8 cellular contexts compared by ENCODE assay signal in the genomic region with DNA sequence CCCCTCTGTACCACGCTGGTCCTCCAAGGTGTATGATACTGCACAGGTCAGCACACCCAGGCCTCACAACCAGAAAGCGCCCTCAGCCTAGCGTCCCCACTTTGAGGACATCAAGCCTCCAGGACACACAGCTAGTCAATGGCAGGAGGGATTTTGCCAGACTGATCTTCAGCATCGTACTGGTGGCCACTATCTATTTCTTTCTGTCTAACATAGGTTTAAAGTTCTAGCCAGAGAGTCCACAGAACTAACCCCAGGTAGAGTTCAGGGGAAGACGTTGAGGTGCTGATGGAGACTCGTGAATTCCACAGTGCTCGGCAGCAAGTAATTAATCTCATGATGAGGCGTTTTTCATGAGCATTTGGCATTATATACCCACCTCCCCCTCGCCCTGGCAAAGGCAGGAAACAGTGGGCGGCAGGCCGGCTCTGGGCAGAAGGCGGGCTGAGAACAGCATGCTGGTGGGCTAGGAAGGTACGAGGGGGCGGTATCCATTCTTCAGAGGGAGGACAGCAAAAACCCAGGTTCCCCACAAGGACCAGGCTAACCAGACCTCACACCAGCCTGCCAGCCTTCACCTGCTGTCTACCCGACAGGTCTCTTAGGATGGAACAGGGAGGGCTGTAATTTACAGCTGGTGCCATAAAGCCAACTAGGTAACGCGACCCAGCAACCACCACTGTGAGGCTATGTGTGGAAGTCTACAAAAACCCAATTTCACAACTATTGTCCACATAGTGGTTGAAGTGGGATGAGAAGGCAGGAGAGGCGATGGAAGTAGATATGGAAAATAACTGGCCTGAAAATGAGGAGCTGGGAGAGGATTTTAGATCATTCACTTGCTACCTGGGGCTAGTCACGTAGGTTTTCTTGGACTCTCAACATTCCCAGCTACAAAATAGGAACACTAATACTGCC. TPM values are rescaled to one million over a fixed set of nuclear protein-coding genes. Genes with fewer than 3 reads are reported as not detected.
DNase-seq lines count a peak whose midpoint lies in the region; ATAC-seq, FAIRE-seq and TF ChIP-seq lines count a peak whose summit lies in the region.

No MANE protein-coding gene starts in this region.

- H3K4me1 Mint-ChIP-seq in HFFc6 (ENCODE audit: low read depth) = peaks cover 98% of the 10 kb centered on the region
- peaks cover 98% of the 10 kb centered on the region for H3K4me1 Mint-ChIP-seq in activated CD4-positive, alpha-beta memory T cell treated with anti-CD3 and anti-CD28 coated beads, Interleukin-2, amount 10 ng/mL, durations not matched to agents 7 days and 5 days

- POLR2A ChIA-PET in activated CD4-positive, alpha-beta memory T cell treated with anti-CD3 and anti-CD28 coated beads, Interleukin-2, amount 10 ng/mL, durations not matched to agents 7 days and 5 days (lab: Charles Lee) = interaction anchor here (1.2 to 23.7 kb wide), 7 partner anchors 6 to 85 kb away, joined by 4 to 355 read pairs (median 36); a partner anchor contains a TSS

- H3K4me1 ChIP-seq in right atrium auricular region (peaks cover 0 to 100% of the 10 kb centered on the region in 2 donors), small intestine (ENCODE audit: control insufficient read depth in 2 of 2, insufficient read depth in 1 of 2, low read depth in 1 of 2, low read length in 1 of 2) (peaks cover 24 to 61% of the 10 kb centered on the region in 2 donors)

- H3K27ac ChIP-seq in right atrium auricular region (peak overlapping the region; percentile 85 to 87), small intestine (ENCODE audit: low read depth in 1 of 2, low read length in 1 of 2) (peak overlapping the region; percentile 77 to 93)

- H3K36me3 Mint-ChIP-seq in HFFc6 (ENCODE audit: low read depth) = peaks cover 29% of the 10 kb centered on the region
- H3K36me3 Mint-ChIP-seq in activated CD4-positive, alpha-beta memory T cell treated with anti-CD3 and anti-CD28 coated beads, Interleukin-2, amount 10 ng/mL, durations not matched to agents 7 days and 5 days (ENCODE audit: low read depth) = peaks cover 74% of the 10 kb centered on the region

- no peak for DNase-seq in HFFc6
- DNase-seq in activated CD4-positive, alpha-beta memory T cell treated with anti-CD3 and anti-CD28 coated beads, Interleukin-2, amount 10 ng/mL, durations not matched to agents 7 days and 5 days = no peak
- DNase-seq in right atrium auricular region (ENCODE audit: low spot score) = no peak
- DNase-seq in small intestine = peak; percentile 47
- DNase-seq in NK-92 treated with Interleukin-12 subunit alpha and Interleukin-12 subunit beta, amount 100 ng/mL, for 24 hours (lab: John Stamatoyannopoulos, UW) = no peak
- DNase-seq in central memory CD4-positive, alpha-beta T cell = no peak

- ATAC-seq in GM18909 (IDR thresholded peaks at IDR 0.05; ENCODE audit: poor library complexity, unreplicated experiment) (no peak), GM19467 (IDR thresholded peaks at IDR 0.05; ENCODE audit: unreplicated experiment) (no peak)

- H3K9me3 ChIP-seq in right atrium auricular region (no peaks in the 10 kb centered on the region), small intestine (ENCODE audit: control insufficient read depth, low read depth) (no peaks in the 10 kb centered on the region)

- CTCF ChIA-PET in activated CD4-positive, alpha-beta memory T cell treated with anti-CD3 and anti-CD28 coated beads, Interleukin-2, amount 10 ng/mL, durations not matched to agents 7 days and 5 days (lab: Charles Lee) = interaction anchor here (1.5 kb wide), 1 partner anchor 16 kb away, joined by 3 read pairs; no protein-coding TSS in a partner anchor

- no peak for TF ChIP-seq CTCF in HFFc6 (IDR thresholded peaks at IDR 0.05)
- TF ChIP-seq CTCF in right atrium auricular region (IDR thresholded peaks at IDR 0.05) = no peak

- 17 to 35% (median 21%) methylated on average over 19 of the region's 19 CpGs for WGBS in small intestine, 3 donors

- H3K36me3 ChIP-seq in right atrium auricular region (no peaks in the 10 kb centered on the region), small intestine (ENCODE audit: control insufficient read depth in 2 of 2, insufficient read depth in 2 of 2, low read length in 2 of 2) (no peaks in the 10 kb centered on the region)

- peaks cover 7% of the 10 kb centered on the region for H3K27me3 Mint-ChIP-seq in HFFc6 (ENCODE audit: insufficient read depth)
- H3K27me3 Mint-ChIP-seq in activated CD4-positive, alpha-beta memory T cell treated with anti-CD3 and anti-CD28 coated beads, Interleukin-2, amount 10 ng/mL, durations not matched to agents 7 days and 5 days = no peaks in the 10 kb centered on the region

- H3K4me3 ChIP-seq in right atrium auricular region (peak overlapping the region in 1 of 2 donors; percentile 3), small intestine (ENCODE audit: low read depth in 1 of 2, low read length in 2 of 2) (peak overlapping the region in 1 of 2 donors; percentile 25)

- peak overlapping the region; percentile 90 for H3K27ac Mint-ChIP-seq in HFFc6
- H3K27ac Mint-ChIP-seq in activated CD4-positive, alpha-beta memory T cell treated with anti-CD3 and anti-CD28 coated beads, Interleukin-2, amount 10 ng/mL, durations not matched to agents 7 days and 5 days = peak overlapping the region; percentile 92

- H3K27me3 ChIP-seq in right atrium auricular region (no peaks in the 10 kb centered on the region), small intestine (ENCODE audit: control insufficient read depth in 2 of 2, insufficient read depth in 2 of 2, low read length in 2 of 2) (no peaks in the 10 kb centered on the region)

- FAIRE-seq in small intestine (lab: Jason Lieb, UNC) = no peak

- peak overlapping the region; percentile 59 for H3K4me3 Mint-ChIP-seq in HFFc6
- peak overlapping the region; percentile 74 for H3K4me3 Mint-ChIP-seq in activated CD4-positive, alpha-beta memory T cell treated with anti-CD3 and anti-CD28 coated beads, Interleukin-2, amount 10 ng/mL, durations not matched to agents 7 days and 5 days

- no peaks in the 10 kb centered on the region for H3K9me3 Mint-ChIP-seq in HFFc6
- H3K9me3 Mint-ChIP-seq in activated CD4-positive, alpha-beta memory T cell treated with anti-CD3 and anti-CD28 coated beads, Interleukin-2, amount 10 ng/mL, durations not matched to agents 7 days and 5 days = no peaks in the 10 kb centered on the region

RNA-seq across cellular contexts. Expression of a gene that starts 18.5 kb away (rescaled TPM):
- total RNA-seq in HFFc6 (2021; fragmentation: NEBNext Ultra II Directional; extraction: Animal tissue kit (Norgen Biotek cat#: 25700)) = 1,000 to 10,000 TPM in 2 of 6 experiments, 100 to 1,000 TPM in 4; 881 to 1,084 (median 937) TPM
- 100 to 1,000 TPM; 840 to 865 TPM for total RNA-seq in activated CD4-positive, alpha-beta memory T cell treated with anti-CD3 and anti-CD28 coated beads, Interleukin-2, amount 10 ng/mL, durations not matched to agents 7 days and 5 days
- 100 to 1,000 TPM; 125 to 229 TPM for total RNA-seq in right atrium auricular region
- polyA plus RNA-seq in small intestine = 100 to 1,000 TPM in 2 of 3 donors, 10 to 100 TPM in 1; 95.4 to 156 (median 130) TPM
